ENCODE assay signal across 6 cellular contexts in the genomic region with DNA sequence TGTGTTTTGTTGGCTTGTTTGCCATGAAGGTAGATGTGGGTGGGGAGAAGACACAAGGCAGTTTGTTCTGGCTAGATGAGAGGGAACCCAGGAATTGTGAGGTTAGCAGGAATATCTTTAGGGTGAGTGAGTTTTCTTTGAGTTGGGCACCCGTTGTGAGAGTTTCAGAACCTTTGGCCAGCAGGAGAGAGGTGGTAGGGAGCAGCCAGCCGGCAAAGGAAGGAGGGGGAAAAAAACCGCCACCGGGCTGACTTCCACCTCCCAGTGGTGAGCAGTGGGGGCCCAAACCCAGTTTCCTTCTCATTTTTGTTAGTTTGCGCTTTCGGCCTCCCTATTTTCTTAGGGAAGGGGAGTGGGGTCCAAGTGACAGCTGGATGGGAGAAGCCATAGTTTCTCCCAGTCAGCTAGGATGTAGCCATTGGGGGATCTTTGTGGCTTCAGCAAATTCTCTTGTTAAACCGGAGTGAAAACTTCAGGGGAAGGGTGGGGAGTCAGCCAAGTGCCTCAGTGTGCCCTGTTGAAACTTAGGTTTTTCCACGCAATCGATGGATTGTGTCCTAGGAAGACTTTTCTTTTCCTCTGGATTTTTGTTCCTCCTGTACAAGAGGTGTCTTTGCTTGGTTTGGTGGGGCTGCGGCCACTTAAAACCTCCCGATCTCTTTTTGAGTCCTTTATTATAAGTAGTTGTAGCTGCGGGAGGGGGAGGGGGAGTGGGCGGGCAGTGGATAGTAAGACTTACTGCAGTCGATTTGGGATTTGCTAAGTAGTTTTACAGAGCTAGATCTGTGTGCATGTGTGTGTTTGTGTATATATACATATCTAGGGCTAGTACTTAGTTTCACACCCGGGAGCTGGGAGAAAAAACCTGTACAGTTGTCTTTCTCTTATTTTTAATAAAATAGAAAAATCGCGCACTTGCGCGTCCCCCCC. TPM values are rescaled to one million over a fixed set of nuclear protein-coding genes. Genes with fewer than 3 reads are reported as not detected.
A peak's percentile ranks its signal among the peaks of the same experiment; 100 is the strongest.
DNase-seq lines count a peak whose midpoint lies in the region; ATAC-seq and TF ChIP-seq lines count a peak whose summit lies in the region.

No MANE protein-coding gene starts in this region.

- peaks cover 46% of the 10 kb centered on the region for H3K4me1 Mint-ChIP-seq in activated naive CD4-positive, alpha-beta T cell treated with anti-CD3 and anti-CD28 coated beads for 36 hours (ENCODE audit: low read depth)

- H3K4me1 ChIP-seq in osteoblast (ENCODE audit: insufficient read depth, low read length) = peaks cover 30% of the 10 kb centered on the region

- TF ChIP-seq CTCF in cardiac fibroblast (IDR thresholded peaks at IDR 0.05; ENCODE audit: low read depth, low read length) (no peak), osteoblast (IDR thresholded peaks at IDR 0.05; ENCODE audit: extremely low read depth, low read depth, low read length) (no peak)

- H3K36me3 Mint-ChIP-seq in activated naive CD4-positive, alpha-beta T cell treated with anti-CD3 and anti-CD28 coated beads for 36 hours (ENCODE audit: low read depth) = no peaks in the 10 kb centered on the region

- no peaks in the 10 kb centered on the region for H3K27me3 ChIP-seq in osteoblast (ENCODE audit: insufficient read depth, low read length)

- H3K27me3 Mint-ChIP-seq in activated naive CD4-positive, alpha-beta T cell treated with anti-CD3 and anti-CD28 coated beads for 36 hours (ENCODE audit: low read depth) = peaks cover 48% of the 10 kb centered on the region

- H3K36me3 ChIP-seq in osteoblast (ENCODE audit: insufficient read depth, low read length) = no peaks in the 10 kb centered on the region

- peak; percentile 36 for DNase-seq in activated naive CD4-positive, alpha-beta T cell treated with anti-CD3 and anti-CD28 coated beads for 36 hours
- no peak for DNase-seq in activated naive CD4-positive, alpha-beta T cell (lab: John Stamatoyannopoulos, UW)
- peak; percentile 32 to 45 for DNase-seq in cardiac fibroblast (ENCODE audit: low read depth in 2 of 2)
- DNase-seq in osteoblast (ENCODE audit: insufficient read length, low spot score, missing footprints) = peak; percentile 94
- no peak for DNase-seq in stimulated activated CD4-positive, alpha-beta T cell treated with anti-CD3 and anti-CD28 coated beads, Interleukin-4, amount 100 ng/mL, for 1 hour

- no peak overlapping the region for H3K27ac Mint-ChIP-seq in activated naive CD4-positive, alpha-beta T cell treated with anti-CD3 and anti-CD28 coated beads for 36 hours

- peaks cover 13% of the 10 kb centered on the region for H3K79me2 ChIP-seq in osteoblast (ENCODE audit: insufficient read depth, low read length)

- H3K4me3 ChIP-seq in cardiac fibroblast (replicated peaks in 1 of 2; ENCODE audit: low read depth in 2 of 2, low read length in 2 of 2) (peak overlapping the region; percentile 55 to 78), osteoblast (ENCODE audit: insufficient read depth, low read length) (peak overlapping the region; percentile 84)

- peak overlapping the region; percentile 30 for H3K4me3 Mint-ChIP-seq in activated naive CD4-positive, alpha-beta T cell treated with anti-CD3 and anti-CD28 coated beads for 36 hours

- H3K9me3 ChIP-seq in osteoblast (ENCODE audit: low read depth, low read length) = no peaks in the 10 kb centered on the region

- H3K9me3 Mint-ChIP-seq in activated naive CD4-positive, alpha-beta T cell treated with anti-CD3 and anti-CD28 coated beads for 36 hours = no peaks in the 10 kb centered on the region

- peak overlapping the region; percentile 98 for H3K4me2 ChIP-seq in osteoblast (ENCODE audit: insufficient read depth, low read length)

- no peak for ATAC-seq in GM19397 (IDR thresholded peaks at IDR 0.05; ENCODE audit: unreplicated experiment)

- peaks cover 2% of the 10 kb centered on the region for H4K20me1 ChIP-seq in osteoblast (ENCODE audit: insufficient read depth, low read length)

- H2AFZ ChIP-seq in osteoblast (ENCODE audit: low read length) = peak overlapping the region; percentile 49

- CTCF ChIA-PET in activated naive CD4-positive, alpha-beta T cell treated with anti-CD3 and anti-CD28 coated beads for 36 hours (lab: Charles Lee) = interaction anchor here (0.7 to 4.3 kb wide), 3 partner anchors 12 to 163 kb away, joined by 3 to 51 read pairs (median 16); no protein-coding TSS in a partner anchor

- intact Hi-C loops in activated naive CD4-positive, alpha-beta T cell treated with anti-CD3 and anti-CD28 coated beads for 36 hours (cut with micrococcal nuclease) = loop anchor here (1.0 to 5.0 kb wide), 5 partner anchors 12 to 199 kb away; a partner anchor contains a TSS

- peak overlapping the region; percentile 82 for H3K27ac ChIP-seq in osteoblast (ENCODE audit: low read depth, low read length)

RNA-seq across cellular contexts. Expression of a gene that starts 1.1 kb away (rescaled TPM):
- 10 to 100 TPM; 26.9 to 27.2 TPM for total RNA-seq in activated naive CD4-positive, alpha-beta T cell treated with anti-CD3 and anti-CD28 coated beads for 36 hours
- 25.9 and 26.8 TPM in 2 replicates for total RNA-seq in osteoblast

RNA-seq across cellular contexts. Expression of a gene that starts 16.5 kb away (rescaled TPM):
- not detected for total RNA-seq in activated naive CD4-positive, alpha-beta T cell treated with anti-CD3 and anti-CD28 coated beads for 36 hours
- not detected in 2 replicates for total RNA-seq in osteoblast

RNA-seq across cellular contexts. Expression of a gene that starts 37.5 kb away (rescaled TPM):
- total RNA-seq in activated naive CD4-positive, alpha-beta T cell treated with anti-CD3 and anti-CD28 coated beads for 36 hours = 10 to 100 TPM; 13.5 to 15.6 TPM
- total RNA-seq in osteoblast = 20.6 and 23.9 TPM in 2 replicates

RNA-seq across cellular contexts. Expression of a gene that starts 42.5 kb away (rescaled TPM):
- total RNA-seq in activated naive CD4-positive, alpha-beta T cell treated with anti-CD3 and anti-CD28 coated beads for 36 hours = 100 to 1,000 TPM; 776 to 797 TPM
- 280 and 330 TPM in 2 replicates for total RNA-seq in osteoblast

Comparison
In these comparisons a context has a peak if more than half of its experiments do, and no peak if none do; other contexts are left out.
1. DNase-seq: peak in activated naive CD4-positive, alpha-beta T cell treated with anti-CD3 and anti-CD28 coated beads for 36 hours (single experiment), cardiac fibroblast (2 of 2) and osteoblast (single experiment); none in activated naive CD4-positive, alpha-beta T cell (0 of 4) and stimulated activated CD4-positive, alpha-beta T cell treated with anti-CD3 and anti-CD28 coated beads, Interleukin-4, amount 100 ng/mL, for 1 hour (single experiment).